ENCODE assay signal across 12 cellular contexts in genomic region chr11:126336646-126337045, GRCh38. TPM values are rescaled to one million over a fixed set of nuclear protein-coding genes. Genes with fewer than 3 reads are reported as not detected.
DNase-seq lines count a peak whose midpoint lies in the region; ATAC-seq and TF ChIP-seq lines count a peak whose summit lies in the region.
"Had no signal": no experiment of that assay in that cellular context is flagged by ENCODE, and none has a peak within 500 bp of the region (broad histone marks: within the 10 kb centered on the region; RNA-seq: fewer than 3 reads in every experiment).

No MANE protein-coding gene starts in this region.

- H3K4me2 ChIP-seq in DND-41 (ENCODE audit: insufficient read depth, low read length): no peak overlapping the region

- H2AFZ ChIP-seq in DND-41 (ENCODE audit: low read depth, low read length): no peak overlapping the region

- H3K27ac Mint-ChIP-seq in neural crest cell (ENCODE audit: unreplicated experiment): peak overlapping the region; percentile 90
- H3K27ac Mint-ChIP-seq: activated naive CD8-positive, alpha-beta T cell treated with anti-CD3 and anti-CD28 coated beads for 36 hours had no signal

- no peaks in the 10 kb centered on the region; the same call in 1 of the 2 replicates for H4K20me1 ChIP-seq in DND-41 (ENCODE audit: insufficient read depth, low read length)

- H3K4me3 ChIP-seq in DND-41 (ENCODE audit: low read depth in 1 of 2, low read length in 2 of 2) (no peak overlapping the region), choroid plexus epithelial cell (ENCODE audit: low read depth, low read length) (no peak overlapping the region)
- H3K4me3 ChIP-seq: mucosa of descending colon had no signal

- H3K27me3 ChIP-seq in DND-41 (ENCODE audit: insufficient read depth, low read length, poor library complexity): no peaks in the 10 kb centered on the region

- no peak for DNase-seq in DND-41
- DNase-seq in KBM-7: peak; percentile 56
- DNase-seq in choroid plexus epithelial cell (ENCODE audit: low read depth): peak; percentile 39
- DNase-seq in neural crest cell (ENCODE audit: low read depth, low spot score): no peak
- DNase-seq in ureter (ENCODE audit: low spot score): no peak
- DNase-seq in EL: no peak
- DNase-seq in stimulated activated CD4-positive, alpha-beta T cell treated with anti-CD3 and anti-CD28 coated beads, Interleukin-4, amount 100 ng/mL, for 1 hour: no peak
- DNase-seq: activated CD4-positive, CD25-positive, alpha-beta regulatory T cell treated with anti-CD3 and anti-CD28 coated beads, Interleukin-2, amount 50 U/mL, for 72 hours; activated naive CD8-positive, alpha-beta T cell treated with anti-CD3 and anti-CD28 coated beads for 36 hours; effector memory CD4-positive, alpha-beta T cell; glutamatergic neuron had no signal

- peaks cover 47% of the 10 kb centered on the region for H3K4me1 Mint-ChIP-seq in neural crest cell

- ATAC-seq in DND-41 (ENCODE audit: insufficient read depth, low read depth): 0 out of 3 replicates have a peak, but pooled peaks have one; percentile 13
- ATAC-seq: mucosa of descending colon had no signal

- H3K27me3 Mint-ChIP-seq in neural crest cell (ENCODE audit: low read depth): no peaks in the 10 kb centered on the region
- H3K27me3 Mint-ChIP-seq: activated naive CD8-positive, alpha-beta T cell treated with anti-CD3 and anti-CD28 coated beads for 36 hours had no signal

- no peaks in the 10 kb centered on the region for H3K9me3 Mint-ChIP-seq in neural crest cell
- H3K9me3 Mint-ChIP-seq: activated naive CD8-positive, alpha-beta T cell treated with anti-CD3 and anti-CD28 coated beads for 36 hours had no signal

- TF ChIP-seq CTCF in DND-41 (IDR thresholded peaks at IDR 0.05; ENCODE audit: borderline replicate concordance, extremely low read depth, low read length, poor library complexity, severe bottlenecking) (no peak), choroid plexus epithelial cell (conservative IDR thresholded peaks at IDR 0.05; ENCODE audit: low read depth, low read length) (no peak), neural crest cell (conservative IDR thresholded peaks at IDR 0.05) (no peak)

- peaks cover 3% of the 10 kb centered on the region for H3K36me3 Mint-ChIP-seq in neural crest cell (ENCODE audit: low read depth)

- no peaks in the 10 kb centered on the region for H3K9me3 ChIP-seq in DND-41 (ENCODE audit: insufficient read depth, low read length, severe bottlenecking)
- H3K9me3 ChIP-seq: mucosa of descending colon had no signal

- H3K27ac ChIP-seq in DND-41 (ENCODE audit: low read length): peak overlapping the region; percentile 23; the same call in 1 of the 2 replicates

- H3K79me2 ChIP-seq in DND-41 (ENCODE audit: insufficient read depth, low read length): no peaks in the 10 kb centered on the region

- no peak overlapping the region for H3K4me3 Mint-ChIP-seq in neural crest cell
- H3K4me3 Mint-ChIP-seq: activated naive CD8-positive, alpha-beta T cell treated with anti-CD3 and anti-CD28 coated beads for 36 hours had no signal

- H3K36me3 ChIP-seq in DND-41 (ENCODE audit: insufficient read depth, low read length): peaks cover 55% of the 10 kb centered on the region

- no peak overlapping the region for H3K9ac ChIP-seq in DND-41 (ENCODE audit: low read depth, low read length)

- in situ Hi-C loops in KBM-7 (cut with MboI; ENCODE audit: low pct_unique_long_range_greater_than_20kb, low sequenced_read_pairs): no loop called here

- no peaks in the 10 kb centered on the region for H3K4me1 ChIP-seq in DND-41 (ENCODE audit: insufficient read depth, low read length)

RNA-seq across cellular contexts. Expression of gene ST3GAL4, which starts 18.8 kb away (rescaled TPM):
- 22.4 and 23.1 TPM in 2 replicates for total RNA-seq in neural crest cell
- total RNA-seq in ureter: 46.4 TPM

RNA-seq across cellular contexts. Expression of gene DCPS, which starts 32.8 kb away (rescaled TPM):
- total RNA-seq in neural crest cell: 22.9 and 23.3 TPM in 2 replicates
- 23.2 TPM for total RNA-seq in ureter

RNA-seq across cellular contexts. Expression of gene TIRAP, which starts 53.8 kb away (rescaled TPM):
- total RNA-seq in neural crest cell (9.7 and 10.6 TPM in 2 replicates), ureter (14.5 TPM)

Comparison
In these comparisons a context has a peak if more than half of its experiments do, and no peak if none do; other contexts are left out.
1. DNase-seq: peak in KBM-7 (single experiment) and choroid plexus epithelial cell (single experiment); none in DND-41 (single experiment), neural crest cell (single experiment), ureter (single experiment), EL (single experiment) and stimulated activated CD4-positive, alpha-beta T cell treated with anti-CD3 and anti-CD28 coated beads, Interleukin-4, amount 100 ng/mL, for 1 hour (single experiment).